Comparison of ENCODE assay signal across 8 cellular contexts in the genomic region with DNA sequence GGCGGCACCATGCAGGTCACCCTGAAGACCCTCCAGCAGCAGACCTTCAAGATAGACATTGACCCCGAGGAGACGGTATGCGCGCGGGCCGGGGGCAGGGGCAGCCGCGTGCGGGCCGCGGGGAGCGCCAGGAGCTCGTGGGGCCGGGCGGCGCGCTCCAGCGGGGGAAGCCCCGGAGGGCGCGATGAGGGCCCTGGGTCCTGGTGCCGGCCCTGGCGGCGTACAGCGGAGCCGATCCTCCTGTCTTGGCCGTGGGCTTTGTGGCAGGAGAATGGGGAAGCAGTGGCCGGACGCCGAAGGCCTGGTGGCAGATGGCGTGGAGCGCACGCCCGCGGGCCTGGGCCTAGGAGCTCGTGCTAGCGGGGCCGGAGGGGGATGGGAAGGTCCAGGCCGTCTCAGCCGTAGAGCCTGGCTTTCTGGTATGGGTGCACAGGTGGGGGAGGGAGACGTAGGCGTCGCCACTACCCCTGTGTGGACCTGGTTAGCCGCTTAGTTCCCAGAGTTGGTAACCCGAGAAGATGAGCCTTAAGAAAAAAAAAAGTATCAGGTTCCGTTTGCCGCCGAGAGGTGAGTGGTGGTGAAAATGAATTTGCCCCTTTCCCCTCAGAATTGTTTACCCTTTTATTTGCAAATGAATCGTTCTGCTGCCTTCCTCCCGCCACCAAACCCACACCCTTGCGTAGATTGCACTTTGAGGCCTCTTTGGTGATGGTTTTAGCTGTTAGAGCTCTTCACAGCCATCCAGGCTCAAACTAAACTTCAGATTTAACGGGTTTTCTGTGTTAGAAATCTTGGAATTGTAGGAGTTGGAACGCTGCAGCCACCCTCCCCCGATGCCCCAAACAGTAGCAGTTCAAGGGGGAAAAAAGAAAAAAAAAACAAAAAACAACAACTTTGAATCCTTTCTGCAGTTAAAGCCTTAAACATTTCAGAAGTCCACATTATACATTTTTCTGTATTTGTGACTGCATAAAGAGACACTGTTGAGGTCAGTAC. TPM values are rescaled to one million over a fixed set of nuclear protein-coding genes. Genes with fewer than 3 reads are reported as not detected.
A peak's percentile ranks its signal among the peaks of the same experiment; 100 is the strongest.
DNase-seq lines count a peak whose midpoint lies in the region; ATAC-seq and TF ChIP-seq lines count a peak whose summit lies in the region.

No MANE protein-coding gene starts in this region.

- DNase-seq in BJ (ENCODE audit: low read depth) (no peak), GM19238 (ENCODE audit: insufficient read length, low spot score) (peak; percentile 49), NCI-H748 (lab: John Stamatoyannopoulos, UW; ENCODE audit: unreplicated experiment) (peak; percentile 91), mesenchymal stem cell (peak; percentile 75)
- peak; percentile 88 for DNase-seq in activated CD8-positive, alpha-beta memory T cell treated with anti-CD3 and anti-CD28 coated beads for 24 hours
- DNase-seq in effector memory CD4-positive, alpha-beta T cell: peak; percentile 12 to 33 (median 27)
- peak; percentile 19 for DNase-seq in stimulated activated CD8-positive, alpha-beta memory T cell treated with anti-CD3 and anti-CD28 coated beads, Interleukin-15, amount 100 ng/mL, for 1 hour (ENCODE audit: low read depth)

- peak overlapping the region; percentile 100 for H4K8ac ChIP-seq in mesenchymal stem cell (ENCODE audit: low read length)

- peak overlapping the region; percentile 100 for H4K91ac ChIP-seq in mesenchymal stem cell (ENCODE audit: low read length)

- no peaks in the 10 kb centered on the region for H3K36me3 ChIP-seq in BJ (ENCODE audit: control insufficient read depth, insufficient read depth, low read length)
- H3K36me3 ChIP-seq in effector memory CD4-positive, alpha-beta T cell (ENCODE audit: control insufficient read depth, insufficient read depth, low read length): no peaks in the 10 kb centered on the region
- no peaks in the 10 kb centered on the region for H3K36me3 ChIP-seq in mesenchymal stem cell (ENCODE audit: control insufficient read depth in 1 of 2, insufficient read depth in 2 of 2, low read depth in 1 of 2, low read length in 2 of 2)

- no peaks in the 10 kb centered on the region for H3K9me3 ChIP-seq in effector memory CD4-positive, alpha-beta T cell (ENCODE audit: control insufficient read depth, low read length)
- H3K9me3 ChIP-seq in mesenchymal stem cell (ENCODE audit: control insufficient read depth, low read length): no peaks in the 10 kb centered on the region

- peak overlapping the region; percentile 90 for H3K27ac ChIP-seq in effector memory CD4-positive, alpha-beta T cell (ENCODE audit: insufficient read depth, low read length, poor library complexity, severe bottlenecking)
- H3K27ac ChIP-seq in mesenchymal stem cell (ENCODE audit: low read length, poor library complexity, severe bottlenecking): peak overlapping the region; percentile 85

- peak overlapping the region; percentile 89 for H2AFZ ChIP-seq in mesenchymal stem cell (ENCODE audit: low read depth, low read length)

- H3K79me1 ChIP-seq in mesenchymal stem cell (replicated peaks; ENCODE audit: low read length, poor library complexity, severe bottlenecking): no peaks in the 10 kb centered on the region

- peaks cover 20% of the 10 kb centered on the region for H3K4me1 ChIP-seq in effector memory CD4-positive, alpha-beta T cell (ENCODE audit: control insufficient read depth, insufficient read depth, low read length, poor library complexity, severe bottlenecking)
- peaks cover 3% of the 10 kb centered on the region for H3K4me1 ChIP-seq in mesenchymal stem cell (ENCODE audit: control insufficient read depth, insufficient read depth, low read depth, low read length)

- peak overlapping the region; percentile 100 for H3K4ac ChIP-seq in mesenchymal stem cell (ENCODE audit: low read depth in 1 of 2, low read length in 2 of 2)

- H3K18ac ChIP-seq in mesenchymal stem cell (ENCODE audit: low read depth in 1 of 2, low read length in 2 of 2): peak overlapping the region; percentile 100

- POLR2A ChIA-PET in BJ (lab: Charles Lee): interaction anchor here (0.6 kb wide), 2 partner anchors 503 to 1861 kb away, joined by 3 read pairs; no protein-coding TSS in a partner anchor

- peak overlapping the region; percentile 89 to 98 for H3K23ac ChIP-seq in mesenchymal stem cell (ENCODE audit: low read length in 2 of 2)

- peak overlapping the region; percentile 92 to 100 for H3K14ac ChIP-seq in mesenchymal stem cell (ENCODE audit: low read length in 2 of 2)

- H3K4me3 ChIP-seq in BJ (ENCODE audit: low read depth, low read length): peak overlapping the region; percentile 93
- H3K4me3 ChIP-seq in effector memory CD4-positive, alpha-beta T cell (ENCODE audit: insufficient read depth, low read depth, low read length, poor library complexity, severe bottlenecking): peak overlapping the region; percentile 72
- H3K4me3 ChIP-seq in mesenchymal stem cell (ENCODE audit: insufficient read depth in 1 of 2, low read depth in 1 of 2, low read length in 2 of 2): peak overlapping the region; percentile 95 to 100

- CTCF ChIA-PET in BJ (lab: Yijun Ruan, JAX): interaction anchor here (0.5 to 1.8 kb wide), 3 partner anchors 9 to 115 kb away, joined by 4 to 6 read pairs (median 4); no protein-coding TSS in a partner anchor

- H2AK5ac ChIP-seq in mesenchymal stem cell (ENCODE audit: low read length, severe bottlenecking): peak overlapping the region; percentile 93

- H2BK12ac ChIP-seq in mesenchymal stem cell (ENCODE audit: low read length in 2 of 2): peak overlapping the region; percentile 84 to 98

- no peaks in the 10 kb centered on the region for H3K27me3 ChIP-seq in BJ (ENCODE audit: control insufficient read depth, insufficient read depth, low read length)
- no peaks in the 10 kb centered on the region for H3K27me3 ChIP-seq in effector memory CD4-positive, alpha-beta T cell (replicated peaks; ENCODE audit: control insufficient read depth, insufficient read depth, low read length, poor library complexity, severe bottlenecking)
- H3K27me3 ChIP-seq in mesenchymal stem cell (ENCODE audit: control insufficient read depth in 1 of 2, insufficient read depth in 1 of 2, low read length in 2 of 2): no peaks in the 10 kb centered on the region

- H3K4me2 ChIP-seq in mesenchymal stem cell (ENCODE audit: low read length, poor library complexity, severe bottlenecking): peak overlapping the region; percentile 79

- peak overlapping the region; percentile 100 for H2BK5ac ChIP-seq in mesenchymal stem cell (ENCODE audit: low read depth, low read length, poor library complexity, severe bottlenecking)

- under 1% methylated on average over 31 of the region's 55 CpGs for WGBS in mesenchymal stem cell

- H2BK15ac ChIP-seq in mesenchymal stem cell (ENCODE audit: low read depth, poor library complexity, severe bottlenecking): peak overlapping the region; percentile 99

- H2BK120ac ChIP-seq in mesenchymal stem cell (ENCODE audit: low read depth, low read length): peak overlapping the region; percentile 99

- peak overlapping the region; percentile 98 for H3K9ac ChIP-seq in mesenchymal stem cell (ENCODE audit: low read length)

- no peak for TF ChIP-seq CTCF in BJ (IDR thresholded peaks at IDR 0.05; ENCODE audit: insufficient read depth, low read depth, low read length)

- peak; percentile 45 for ATAC-seq in HG03354 (IDR thresholded peaks at IDR 0.05; ENCODE audit: poor library complexity, severe bottlenecking, unreplicated experiment)

RNA-seq across cellular contexts. Expression of gene RAD23B, which starts 0.8 kb away (rescaled TPM):
- 206 and 229 TPM in 2 replicates for polyA plus RNA-seq in BJ (2011; rRNA removed)
- 191 and 335 TPM in 2 replicates for polyA minus RNA-seq in BJ (2011; rRNA and poly(A)+ RNA removed)
- 125 TPM for polyA plus RNA-seq in mesenchymal stem cell (2013, experiment 1 of 2)
- 130 TPM for polyA plus RNA-seq in mesenchymal stem cell (2013, experiment 2 of 2)
